ENCODE assay signal across 1 cellular context in genomic region chr6:10369896-10370295, GRCh38.
TF ChIP-seq lines count a peak whose summit lies in the region.

No MANE protein-coding gene starts in this region.

TF ChIP-seq in IMR-90, 13 proteins besides CTCF, POLR2A, EP300 and RAD21:
- TF ChIP-seq FOS (IDR thresholded peaks at IDR 0.05; ENCODE audit: low read depth, low read length) (no peak), CEBPB (IDR thresholded peaks at IDR 0.05; ENCODE audit: low read depth, low read length) (peak; percentile 8; the same call in 1 of the 2 replicates), RCOR1 (IDR thresholded peaks at IDR 0.05; ENCODE audit: insufficient replicate concordance, low read length) (no peak)
